In genomic region chr7:115748123-115748738, GRCh38 we compare ENCODE assay signal across 1 cellular context.
TF ChIP-seq lines count a peak whose summit lies in the region.

No MANE protein-coding gene starts in this region.

TF ChIP-seq in H1, 55 proteins besides CTCF, POLR2A, EP300 and RAD21 (continued from another document):
- no peak for TF ChIP-seq SAP30 (IDR thresholded peaks at IDR 0.05; ENCODE audit: insufficient read depth, insufficient replicate concordance, low read length)
- no peak for TF ChIP-seq JUN (IDR thresholded peaks at IDR 0.05; ENCODE audit: low read depth, low read length)
- no peak for TF ChIP-seq SP4 (IDR thresholded peaks at IDR 0.05; ENCODE audit: low read length)
- TF ChIP-seq CEBPB (IDR thresholded peaks at IDR 0.05; ENCODE audit: low read depth, low read length), result no peak
- no peak for TF ChIP-seq YY1 (IDR thresholded peaks at IDR 0.05; ENCODE audit: low read depth, low read length)
